In genomic region chr1:75135829-75136142, GRCh38 we compare ENCODE assay signal across 10 cellular contexts. TPM values are rescaled to one million over a fixed set of nuclear protein-coding genes. Genes with fewer than 3 reads are reported as not detected.
DNase-seq lines count a peak whose midpoint lies in the region; ATAC-seq, FAIRE-seq and TF ChIP-seq lines count a peak whose summit lies in the region.
"Had no signal": no experiment of that assay in that cellular context is flagged by ENCODE, and none has a peak within 500 bp of the region (broad histone marks: within the 10 kb centered on the region; RNA-seq: fewer than 3 reads in every experiment).

No MANE protein-coding gene starts in this region.

- H3K4me1 Mint-ChIP-seq in activated naive CD8-positive, alpha-beta T cell treated with anti-CD3 and anti-CD28 coated beads, Interleukin-2, amount 50 U/mL, for 24 hours = peaks cover 12% of the 10 kb centered on the region

- H3K36me3 Mint-ChIP-seq in activated naive CD8-positive, alpha-beta T cell treated with anti-CD3 and anti-CD28 coated beads, Interleukin-2, amount 50 U/mL, for 24 hours (ENCODE audit: low read depth) = peaks cover 4% of the 10 kb centered on the region

- H3K9me3 Mint-ChIP-seq in activated naive CD8-positive, alpha-beta T cell treated with anti-CD3 and anti-CD28 coated beads, Interleukin-2, amount 50 U/mL, for 24 hours = no peaks in the 10 kb centered on the region

- no peak overlapping the region for H3K27ac Mint-ChIP-seq in activated naive CD8-positive, alpha-beta T cell treated with anti-CD3 and anti-CD28 coated beads, Interleukin-2, amount 50 U/mL, for 24 hours

- H3K36me3 ChIP-seq in right atrium auricular region (no peaks in the 10 kb centered on the region), lower lobe of right lung (no peaks in the 10 kb centered on the region), vagina (no peaks in the 10 kb centered on the region)

- no peak for DNase-seq in right atrium auricular region (ENCODE audit: low spot score)
- DNase-seq in left cardiac atrium = no peak
- no peak for DNase-seq in activated naive CD8-positive, alpha-beta T cell treated with anti-CD3 and anti-CD28 coated beads, Interleukin-2, amount 50 U/mL, for 24 hours
- DNase-seq in lower lobe of right lung = no peak
- DNase-seq in vagina (ENCODE audit: extremely low spot score in 2 of 2) = no peak
- DNase-seq in cortex of kidney (lab: John Stamatoyannopoulos, UW) = no peak
- DNase-seq in pons (ENCODE audit: low spot score) = no peak
- no peak for DNase-seq in RCC 7860 (ENCODE audit: low spot score)
- DNase-seq: Kasumi-1, nucleus accumbens had no signal

- peaks cover 81% of the 10 kb centered on the region for H3K27me3 Mint-ChIP-seq in activated naive CD8-positive, alpha-beta T cell treated with anti-CD3 and anti-CD28 coated beads, Interleukin-2, amount 50 U/mL, for 24 hours

- peak overlapping the region; percentile 3 to 18 for H3K4me3 ChIP-seq in right atrium auricular region
- peak overlapping the region; percentile 43 for H3K4me3 ChIP-seq in lower lobe of right lung
- peak overlapping the region; percentile 15 to 41 for H3K4me3 ChIP-seq in vagina

- H3K4me1 ChIP-seq in right atrium auricular region (peaks cover 0 to 32% of the 10 kb centered on the region in 2 donors), lower lobe of right lung (peaks cover 21% of the 10 kb centered on the region), vagina (peaks cover 19% of the 10 kb centered on the region)

- intact Hi-C loops in left cardiac atrium (cut with DNase I) = no loop called here
- intact Hi-C loops in lower lobe of right lung (cut with DNase I) = no loop called here
- intact Hi-C loops in vagina (cut with DNase I) = no loop called here

- ATAC-seq in left cardiac atrium (no peak), lower lobe of right lung (no peak)
- ATAC-seq in activated naive CD8-positive, alpha-beta T cell treated with anti-CD3 and anti-CD28 coated beads, Interleukin-2, amount 50 U/mL, for 24 hours = no peak

- H3K27ac ChIP-seq in right atrium auricular region (no peak overlapping the region), lower lobe of right lung (no peak overlapping the region), vagina (no peak overlapping the region)

- peaks cover 51 to 53% of the 10 kb centered on the region in 2 donors for H3K27me3 ChIP-seq in right atrium auricular region
- H3K27me3 ChIP-seq in lower lobe of right lung (ENCODE audit: low read depth) = peaks cover 97% of the 10 kb centered on the region
- peaks cover 26% of the 10 kb centered on the region for H3K27me3 ChIP-seq in vagina

- no peak for TF ChIP-seq POLR2A in vagina (IDR thresholded peaks at IDR 0.05)

- TF ChIP-seq CTCF in right atrium auricular region (IDR thresholded peaks at IDR 0.05) (no peak), lower lobe of right lung (IDR thresholded peaks at IDR 0.05) (no peak), vagina (IDR thresholded peaks at IDR 0.05) (no peak)

- H3K9me3 ChIP-seq in right atrium auricular region (no peaks in the 10 kb centered on the region), lower lobe of right lung (no peaks in the 10 kb centered on the region), vagina (no peaks in the 10 kb centered on the region)

- no peak for FAIRE-seq in RCC 7860 (lab: Jason Lieb, UNC)

- peak overlapping the region; percentile 74 for H3K4me3 Mint-ChIP-seq in activated naive CD8-positive, alpha-beta T cell treated with anti-CD3 and anti-CD28 coated beads, Interleukin-2, amount 50 U/mL, for 24 hours

RNA-seq across cellular contexts. Expression of gene LHX8, which starts 1.6 kb away (rescaled TPM):
- not detected for total RNA-seq in right atrium auricular region
- not detected for total RNA-seq in left cardiac atrium
- not detected for total RNA-seq in lower lobe of right lung
- total RNA-seq in vagina = not detected
